Comparison of ENCODE assay signal across 9 cellular contexts in genomic region chr21:38787461-38788274, GRCh38. TPM values are rescaled to one million over a fixed set of nuclear protein-coding genes. Genes with fewer than 3 reads are reported as not detected.
DNase-seq lines count a peak whose midpoint lies in the region; ATAC-seq and TF ChIP-seq lines count a peak whose summit lies in the region.
"Had no signal": no experiment of that assay in that cellular context is flagged by ENCODE, and none has a peak within 500 bp of the region (broad histone marks: within the 10 kb centered on the region; RNA-seq: fewer than 3 reads in every experiment).

No MANE protein-coding gene starts in this region.

- H2AFZ ChIP-seq in PC-9: peak overlapping the region; percentile 80

- DNase-seq in 8988T (peak; percentile 46), H7 (peak; percentile 60), PC-9 (peak; percentile 82 to 94), glutamatergic neuron (peak; percentile 53), NK-92 (lab: John Stamatoyannopoulos, UW; ENCODE audit: unreplicated experiment) (no peak), SKM-1 (lab: John Stamatoyannopoulos, UW; ENCODE audit: unreplicated experiment) (no peak), activated gamma-delta T cell treated with Interleukin-2 at 50 U/mL for 16 hours (no peak), T-cell (no peak)
- DNase-seq: naive B cell had no signal

- H3K36me3 ChIP-seq in H7 (replicated peaks; ENCODE audit: control insufficient read depth, insufficient read depth, low read length) (no peaks in the 10 kb centered on the region), PC-9 (ENCODE audit: low read depth) (no peaks in the 10 kb centered on the region)

- H3K27ac Mint-ChIP-seq in glutamatergic neuron (ENCODE audit: unreplicated experiment) (no peak overlapping the region), T-cell (no peak overlapping the region)
- H3K27ac Mint-ChIP-seq: naive B cell had no signal

- peak overlapping the region; percentile 39 for H3K4me3 Mint-ChIP-seq in glutamatergic neuron (ENCODE audit: unreplicated experiment)
- H3K4me3 Mint-ChIP-seq in T-cell: no peak overlapping the region
- H3K4me3 Mint-ChIP-seq: naive B cell had no signal

- CTCF ChIA-PET in PC-9 (lab: Charles Lee) (interaction anchor here (0.8 to 1.5 kb wide), 2 partner anchors 16 to 126 kb away, joined by 4 to 5 read pairs; no protein-coding TSS in a partner anchor), T-cell (lab: Charles Lee) (interaction anchor here in 1 of 2 donors (0.5 kb wide), 1 partner anchor 19 kb away, joined by 3 read pairs; no protein-coding TSS in a partner anchor)

- no peaks in the 10 kb centered on the region; the same call in 1 of the 2 replicates for H3K9me3 ChIP-seq in PC-9 (ENCODE audit: insufficient read depth, low read depth)

- no peaks in the 10 kb centered on the region for H3K79me2 ChIP-seq in PC-9 (ENCODE audit: low read depth)

- TF ChIP-seq CTCF in PC-9 (conservative IDR thresholded peaks at IDR 0.05) (no peak), glutamatergic neuron (IDR thresholded peaks at IDR 0.05; ENCODE audit: partially characterized antibody, unreplicated experiment) (no peak)

- H3K9me2 ChIP-seq in PC-9 (ENCODE audit: insufficient read depth): no peaks in the 10 kb centered on the region

- ATAC-seq in T-cell (replicated peaks in 1 of 4): no peak

- POLR2A ChIA-PET in PC-9 (lab: Charles Lee; ENCODE audit: unreplicated experiment) (interaction anchor here (0.5 to 0.6 kb wide), 2 partner anchors 12 to 327 kb away, joined by 3 to 5 read pairs; no protein-coding TSS in a partner anchor), T-cell (lab: Charles Lee) (no interaction called here)

- H3K27me3 ChIP-seq in H7 (ENCODE audit: control insufficient read depth, insufficient read depth, low read length) (no peaks in the 10 kb centered on the region), PC-9 (ENCODE audit: insufficient read depth, low read depth) (no peaks in the 10 kb centered on the region)

- intact Hi-C loops in PC-9 (cut with micrococcal nuclease; ENCODE audit: unreplicated experiment): loop anchor here (1.0 kb wide), 1 partner anchor 10 kb away; no protein-coding TSS in a partner anchor

- H3K4me1 Mint-ChIP-seq in glutamatergic neuron (ENCODE audit: low read depth, unreplicated experiment) (peaks cover 9% of the 10 kb centered on the region), T-cell (peaks cover 6 to 8% (median 6%) of the 10 kb centered on the region in 3 donors)

- no peaks in the 10 kb centered on the region for H4K20me1 ChIP-seq in PC-9 (ENCODE audit: insufficient read depth)

- peaks cover 30% of the 10 kb centered on the region for H3K4me1 ChIP-seq in PC-9 (replicated peaks; ENCODE audit: insufficient read depth)

- peak overlapping the region; percentile 78 for H3K4me2 ChIP-seq in PC-9

- TSS peak; percentile 88 for BruUV-seq in PC-9 (replicated peaks; lab: Mats Ljungman, UMichigan)

- peaks cover 1% of the 10 kb centered on the region for H3K27me3 Mint-ChIP-seq in glutamatergic neuron (ENCODE audit: unreplicated experiment)
- H3K27me3 Mint-ChIP-seq in T-cell: no peaks in the 10 kb centered on the region

- H3K9me3 Mint-ChIP-seq in glutamatergic neuron (ENCODE audit: unreplicated experiment) (peaks cover 7% of the 10 kb centered on the region), T-cell (peaks cover 0 to 5% (median 2%) of the 10 kb centered on the region in 3 donors)

- H3F3A ChIP-seq in PC-9 (ENCODE audit: insufficient read depth, low read depth): peaks cover 17% of the 10 kb centered on the region

- H3K27ac ChIP-seq in PC-9: peak overlapping the region; percentile 92

- H3K4me3 ChIP-seq in H7 (ENCODE audit: insufficient read depth, low read depth, low read length) (no peak overlapping the region), PC-9 (peak overlapping the region; percentile 50; the same call in 1 of the 2 replicates)

- H3K36me3 Mint-ChIP-seq in glutamatergic neuron (ENCODE audit: unreplicated experiment) (peaks cover 11% of the 10 kb centered on the region), T-cell (peaks cover 3% of the 10 kb centered on the region)

RNA-seq across cellular contexts. Expression of gene ETS2, which starts 18.1 kb away (rescaled TPM):
- 47.9 and 52.2 TPM in 2 replicates for total RNA-seq in H7 (2014; rRNA removed; shearing (Covaris generic))
- total RNA-seq in PC-9 (2021) (20.4 and 25.2 TPM in 2 replicates), glutamatergic neuron (ENCODE audit: unreplicated experiment) (16.2 TPM), T-cell (10 to 100 TPM; 12.3 to 17.3 (median 16.5) TPM)

Comparison
In these comparisons a context has a peak if more than half of its experiments do, and no peak if none do; other contexts are left out.
1. DNase-seq: peak in 8988T (single experiment), H7 (single experiment), PC-9 (2 of 2) and glutamatergic neuron (single experiment); none in NK-92 (single experiment), SKM-1 (single experiment), activated gamma-delta T cell treated with Interleukin-2 at 50 U/mL for 16 hours (single experiment) and T-cell (0 of 34).